In the genomic region with DNA sequence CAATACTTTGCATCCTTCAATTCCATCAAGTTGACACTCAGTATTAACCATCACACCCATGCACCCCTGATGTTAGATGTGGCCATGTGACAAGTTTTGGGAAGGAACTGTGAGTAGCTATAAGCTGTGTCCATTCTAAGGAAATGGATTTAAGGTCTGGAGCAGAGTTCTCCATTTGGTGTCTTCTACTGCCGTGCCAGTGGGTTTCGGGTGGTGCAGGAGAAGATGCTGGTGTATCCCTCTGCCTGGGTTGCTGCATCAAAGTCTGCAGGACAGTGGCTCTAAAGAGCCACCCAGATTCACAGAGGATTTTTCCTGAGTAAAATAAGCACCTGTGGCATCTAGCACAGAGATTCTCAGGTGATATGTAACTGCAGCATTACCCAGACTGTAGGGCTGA, we compare ENCODE assay signal across 3 cellular contexts.
"Had no signal": no experiment of that assay in that cellular context is flagged by ENCODE, and none has a peak within 500 bp of the region (broad histone marks: within the 10 kb centered on the region; RNA-seq: fewer than 3 reads in every experiment).

No MANE protein-coding gene starts in this region.

- DNase-seq: GDM1, GF-D8 had no signal

- H3K4me3 ChIP-seq: GM12878 had no signal

- ATAC-seq: GM12878 had no signal
